Comparison of ENCODE assay signal across 31 cellular contexts in the genomic region with DNA sequence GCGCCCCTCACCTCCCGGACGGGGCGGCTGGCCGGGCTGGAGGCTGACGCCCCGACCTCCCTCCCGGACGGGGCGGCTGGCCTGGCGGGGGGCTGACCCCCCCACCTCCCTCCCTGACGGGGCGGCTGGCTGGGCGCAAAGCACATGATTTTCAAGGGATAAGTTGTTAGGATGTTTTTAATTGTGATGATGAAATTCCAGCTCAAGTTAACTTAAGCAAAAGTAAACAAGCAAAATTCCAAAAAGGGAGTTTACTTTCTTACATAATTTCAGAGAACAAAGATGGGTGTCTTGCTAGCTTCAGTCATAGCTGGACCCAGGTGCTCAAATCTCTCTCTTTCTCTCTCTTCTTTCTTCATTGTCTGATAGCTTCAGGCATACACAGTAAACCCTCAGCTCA. TPM values are rescaled to one million over a fixed set of nuclear protein-coding genes. Genes with fewer than 3 reads are reported as not detected.
DNase-seq lines count a peak whose midpoint lies in the region; ATAC-seq, FAIRE-seq and TF ChIP-seq lines count a peak whose summit lies in the region.
"Had no signal": no experiment of that assay in that cellular context is flagged by ENCODE, and none has a peak within 500 bp of the region (broad histone marks: within the 10 kb centered on the region; RNA-seq: fewer than 3 reads in every experiment).

No MANE protein-coding gene starts in this region.

- H3K36me3 Mint-ChIP-seq in neural progenitor cell: peaks cover 2% of the 10 kb centered on the region

- H3K4me1 ChIP-seq in A549: peaks cover 64% of the 10 kb centered on the region
- H3K4me1 ChIP-seq in PC-3 (ENCODE audit: insufficient read depth, low read length): peaks cover 40% of the 10 kb centered on the region
- H3K4me1 ChIP-seq in neural progenitor cell: peaks cover 5% of the 10 kb centered on the region
- H3K4me1 ChIP-seq: BE2C, gastroesophageal sphincter had no signal

- no peak overlapping the region for H3K4me3 Mint-ChIP-seq in neural progenitor cell
- H3K4me3 Mint-ChIP-seq: activated CD4-positive, alpha-beta T cell treated with anti-CD3 and anti-CD28 coated beads, Interleukin-2, amount 10 ng/mL, durations not matched to agents 24 days and 14 days; activated T-cell treated with anti-CD3 and anti-CD28 coated beads, Interleukin-2, amount 50 U/mL, for 4 hours; CD8-positive, alpha-beta memory T cell; dendritic cell treated with granulocyte-macrophage colony-stimulating factor and Interleukin-4, amounts not matched to agents 40 ng/mL and 50 ng/mL, for 4 days; nephron progenitor cell; stimulated activated naive CD8-positive, alpha-beta T cell treated with anti-CD3 and anti-CD28 coated beads, Interleukin-15, Interleukin-2, amounts not matched to agents 100 ng/mL and 50 ng/mL, for 24 hours had no signal

- peak overlapping the region; percentile 83 for H3K27ac Mint-ChIP-seq in neural progenitor cell
- H3K27ac Mint-ChIP-seq: activated CD4-positive, alpha-beta T cell treated with anti-CD3 and anti-CD28 coated beads, Interleukin-2, amount 10 ng/mL, durations not matched to agents 24 days and 14 days; dendritic cell treated with granulocyte-macrophage colony-stimulating factor and Interleukin-4, amounts not matched to agents 40 ng/mL and 50 ng/mL, for 4 days; nephron progenitor cell; stimulated activated naive CD8-positive, alpha-beta T cell treated with anti-CD3 and anti-CD28 coated beads, Interleukin-15, Interleukin-2, amounts not matched to agents 100 ng/mL and 50 ng/mL, for 24 hours had no signal

- TF ChIP-seq CTCF in A549 (IDR thresholded peaks at IDR 0.05) (no peak), PC-3 (conservative IDR thresholded peaks at IDR 0.05; ENCODE audit: low read depth, low read length) (no peak), fibroblast of mammary gland (conservative IDR thresholded peaks at IDR 0.05; ENCODE audit: control insufficient read depth, insufficient read depth, low read depth, low read length) (no peak), neural progenitor cell (IDR thresholded peaks at IDR 0.05) (no peak)

- TF ChIP-seq EP300 in A549 (IDR thresholded peaks at IDR 0.05): no peak

- peaks cover 11% of the 10 kb centered on the region for H3K27me3 Mint-ChIP-seq in neural progenitor cell (ENCODE audit: insufficient read depth, low read depth)
- H3K27me3 Mint-ChIP-seq: stimulated activated naive CD8-positive, alpha-beta T cell treated with anti-CD3 and anti-CD28 coated beads, Interleukin-15, Interleukin-2, amounts not matched to agents 100 ng/mL and 50 ng/mL, for 24 hours had no signal

- H3K4me2 ChIP-seq in A549 (peak overlapping the region; percentile 52), PC-3 (ENCODE audit: low read length) (no peak overlapping the region), neural progenitor cell (no peak overlapping the region)
- H3K4me2 ChIP-seq: hepatocyte had no signal

- H3K79me2 ChIP-seq in PC-3 (ENCODE audit: low read length): no peaks in the 10 kb centered on the region
- H3K79me2 ChIP-seq in neural progenitor cell (ENCODE audit: low read depth): no peaks in the 10 kb centered on the region
- H3K79me2 ChIP-seq: hepatocyte had no signal

- H4K20me1 ChIP-seq in PC-3 (ENCODE audit: low read length) (no peaks in the 10 kb centered on the region), neural progenitor cell (ENCODE audit: low read depth) (no peaks in the 10 kb centered on the region)

- peak overlapping the region; percentile 71 to 83 for H3K27ac ChIP-seq in A549
- H3K27ac ChIP-seq in PC-3 (ENCODE audit: low read length): no peak overlapping the region
- no peak overlapping the region for H3K27ac ChIP-seq in neural progenitor cell
- H3K27ac ChIP-seq: esophagus muscularis mucosa, gastroesophageal sphincter, hepatocyte, ovary, right atrium auricular region, thoracic aorta, WERI-Rb-1 had no signal

- POLR2A ChIA-PET in A549 (lab: Yijun Ruan, JAX): no interaction called here
- POLR2A ChIA-PET in PC-3 (lab: Charles Lee; ENCODE audit: unreplicated experiment): interaction anchor here (0.5 kb wide), 1 partner anchor 53 kb away, joined by 10 read pairs; a partner anchor contains a TSS

- no peak for FAIRE-seq in A549 (lab: Jason Lieb, UNC)
- FAIRE-seq: GM18507, H54 had no signal

- H3K27me3 ChIP-seq in PC-3 (ENCODE audit: low read length) (no peaks in the 10 kb centered on the region), neural progenitor cell (no peaks in the 10 kb centered on the region)
- H3K27me3 ChIP-seq: BE2C, hepatocyte, ovary, right atrium auricular region, spleen had no signal

- peaks cover 9% of the 10 kb centered on the region for H3K9me3 Mint-ChIP-seq in neural progenitor cell
- H3K9me3 Mint-ChIP-seq: activated CD4-positive, alpha-beta T cell treated with anti-CD3 and anti-CD28 coated beads, Interleukin-2, amount 10 ng/mL, durations not matched to agents 24 days and 14 days; CD8-positive, alpha-beta memory T cell; dendritic cell treated with granulocyte-macrophage colony-stimulating factor and Interleukin-4, amounts not matched to agents 40 ng/mL and 50 ng/mL, for 4 days had no signal

- no peaks in the 10 kb centered on the region for H3K9me2 ChIP-seq in PC-3 (replicated peaks; ENCODE audit: low read length)

- no peak overlapping the region for H2AFZ ChIP-seq in PC-3 (ENCODE audit: low read length)
- H2AFZ ChIP-seq in neural progenitor cell (replicated peaks): no peak overlapping the region
- H2AFZ ChIP-seq: hepatocyte had no signal

- no peak for TF ChIP-seq RAD21 in A549 (conservative IDR thresholded peaks at IDR 0.05 in 1 of 2, IDR thresholded peaks at IDR 0.05 in 1 of 2)

- no peak for TF ChIP-seq POLR2A in A549 (IDR thresholded peaks at IDR 0.05; ENCODE audit: low read length)

- peaks cover 11% of the 10 kb centered on the region; the same call in 2 of the 3 replicates for H3K9me3 ChIP-seq in A549
- H3K9me3 ChIP-seq in PC-3 (ENCODE audit: low read length): no peaks in the 10 kb centered on the region
- H3K9me3 ChIP-seq in neural progenitor cell (ENCODE audit: low read depth): no peaks in the 10 kb centered on the region
- H3K9me3 ChIP-seq: BE2C, esophagus muscularis mucosa, gastroesophageal sphincter, ovary, right atrium auricular region, spleen, thoracic aorta had no signal

- no peaks in the 10 kb centered on the region for H3K36me3 ChIP-seq in PC-3 (ENCODE audit: low read depth, low read length)
- no peaks in the 10 kb centered on the region for H3K36me3 ChIP-seq in neural progenitor cell
- H3K36me3 ChIP-seq: BE2C, esophagus muscularis mucosa, gastroesophageal sphincter, ovary, right atrium auricular region, spleen, thoracic aorta, WERI-Rb-1 had no signal

- ATAC-seq in A549 (no peak), PC-3 (no peak)
- ATAC-seq: activated T-cell treated with anti-CD3 and anti-CD28 coated beads, Interleukin-2, amount 50 U/mL, for 4 hours; gastroesophageal sphincter; Panc1 had no signal

- no TSS peak for BruUV-seq in PC-3 (replicated peaks; lab: Mats Ljungman, UMichigan)

- no peak for DNase-seq in A549 (ENCODE audit: low read depth in 1 of 2, low spot score in 1 of 2)
- peak; percentile 24 for DNase-seq in PC-3
- peak; percentile 12 for DNase-seq in fibroblast of mammary gland (ENCODE audit: low read depth)
- no peak for DNase-seq in neural progenitor cell (ENCODE audit: low spot score)
- no peak for DNase-seq in stimulated activated CD4-positive, alpha-beta T cell treated with anti-CD3 and anti-CD28 coated beads, Interleukin-4, amount 100 ng/mL, for 1 hour
- no peak for DNase-seq in retina
- no peak for DNase-seq in activated T-cell treated with anti-CD3 and anti-CD28 coated beads for 4 hours
- no peak for DNase-seq in NCI-H1105 treated with DMSO at 0.1 percent for 48 hours (lab: John Stamatoyannopoulos, UW)
- DNase-seq: activated CD4-positive, alpha-beta T cell treated with anti-CD3 and anti-CD28 coated beads, Interleukin-2, amount 10 ng/mL, durations not matched to agents 24 days and 14 days; activated T-cell treated with anti-CD3 and anti-CD28 coated beads, Interleukin-2, amount 50 U/mL, for 4 hours; BE2C; CD8-positive, alpha-beta memory T cell; NCI-H146; nephron progenitor cell; ovary; SHP77 treated with DMSO at 0.1 percent for 48 hours; spleen; stimulated activated CD4-positive, alpha-beta T cell treated with anti-CD3 and anti-CD28 coated beads, Interleukin-2, amount 100 ng/mL, for 24 hours; stimulated activated CD8-positive, alpha-beta memory T cell treated with anti-CD3 and anti-CD28 coated beads, Interleukin-4, amount 100 ng/mL, for 48 hours; T-helper 9 cell; WERI-Rb-1 had no signal

- no peak overlapping the region for H3K4me3 ChIP-seq in A549
- no peak overlapping the region for H3K4me3 ChIP-seq in PC-3 (ENCODE audit: low read length)
- no peak overlapping the region for H3K4me3 ChIP-seq in fibroblast of mammary gland (ENCODE audit: control insufficient read depth, low read depth, low read length)
- H3K4me3 ChIP-seq in neural progenitor cell: no peak overlapping the region
- H3K4me3 ChIP-seq: esophagus muscularis mucosa, gastroesophageal sphincter, hepatocyte, ovary, right atrium auricular region, spleen, thoracic aorta had no signal

- CTCF ChIA-PET in A549 (lab: Yijun Ruan, JAX) (interaction anchor here (0.9 to 1.6 kb wide), 6 partner anchors 8 to 198 kb away, joined by 3 to 9 read pairs (median 4); a partner anchor contains a TSS), PC-3 (lab: Charles Lee) (no interaction called here)

- intact Hi-C loops in PC-3 (cut with micrococcal nuclease): no loop called here

- H3K9ac ChIP-seq in PC-3 (ENCODE audit: low read length) (no peak overlapping the region), neural progenitor cell (no peak overlapping the region)

- H3K4me1 Mint-ChIP-seq in neural progenitor cell: peaks cover 29% of the 10 kb centered on the region
- H3K4me1 Mint-ChIP-seq: activated CD4-positive, alpha-beta T cell treated with anti-CD3 and anti-CD28 coated beads, Interleukin-2, amount 10 ng/mL, durations not matched to agents 24 days and 14 days had no signal

- H3F3A ChIP-seq in PC-3 (ENCODE audit: low read length, unreplicated experiment) (peaks cover 6% of the 10 kb centered on the region), neural progenitor cell (ENCODE audit: low read depth) (peaks cover 5% of the 10 kb centered on the region)

- 29% methylated on average over 3 of the region's 14 CpGs for WGBS in A549 (ENCODE audit: missing lambda C conversion rate)

RNA-seq across cellular contexts. Expression of a gene that starts 33.6 kb away (rescaled TPM):
- 13.0 and 15.2 TPM in 2 replicates for polyA plus RNA-seq in A549 (2011; rRNA removed)
- polyA plus RNA-seq in A549 (2012; cell fraction: cytosol; rRNA removed): 13.8 and 17.7 TPM in 2 replicates
- polyA plus RNA-seq in A549 (2012; cell fraction: nucleus; rRNA removed): 18.7 and 19.9 TPM in 2 replicates
- 15.9 to 17.4 TPM (median 17.4 TPM) in 3 replicates for polyA plus RNA-seq in A549 (2017; fragmentation: RNase III; extraction: RNeasy Plus Mini Kit Qiagen cat#74134 plus additional on column Dnase treatment)
- polyA minus RNA-seq in A549 (2011; rRNA and poly(A)+ RNA removed): 18.1 and 20.0 TPM in 2 replicates
- total RNA-seq in PC-3 (2014; rRNA removed): 21.9 and 28.3 TPM in 2 replicates
- 15.7 and 28.0 TPM in 2 replicates for total RNA-seq in neural progenitor cell (ENCODE audit: low replicate concordance)

RNA-seq across cellular contexts. Expression of a gene that starts 53.0 kb away (rescaled TPM):
- polyA plus RNA-seq in A549 (2011; rRNA removed) (0.99 and 1.4 TPM in 2 replicates), A549 (2017; fragmentation: RNase III; extraction: RNeasy Plus Mini Kit Qiagen cat#74134 plus additional on column Dnase treatment) (0.77 to 0.92 TPM (median 0.80 TPM) in 3 replicates)
- polyA plus RNA-seq in A549 (2012; cell fraction: cytosol; rRNA removed): 1.3 and 2.0 TPM in 2 replicates
- polyA plus RNA-seq in A549 (2012; cell fraction: nucleus; rRNA removed): 3.2 and 4.7 TPM in 2 replicates
- polyA minus RNA-seq in A549 (2011; rRNA and poly(A)+ RNA removed): 0.83 and 1.0 TPM in 2 replicates
- total RNA-seq in PC-3 (2014; rRNA removed) (59.0 and 82.6 TPM in 2 replicates), neural progenitor cell (ENCODE audit: low replicate concordance) (0.88 and 2.8 TPM in 2 replicates)

Comparison
In these comparisons a context has a peak if more than half of its experiments do, and no peak if none do; other contexts are left out.
1. DNase-seq: peak in PC-3 (single experiment) and fibroblast of mammary gland (single experiment); none in A549 (0 of 2), neural progenitor cell (single experiment), stimulated activated CD4-positive, alpha-beta T cell treated with anti-CD3 and anti-CD28 coated beads, Interleukin-4, amount 100 ng/mL, for 1 hour (single experiment), retina (single experiment), activated T-cell treated with anti-CD3 and anti-CD28 coated beads for 4 hours (single experiment) and NCI-H1105 treated with DMSO at 0.1 percent for 48 hours (single experiment).
2. H3K27ac ChIP-seq: peak in A549 (2 of 2); none in PC-3 (single experiment) and neural progenitor cell (single experiment).
3. RNA of a gene that starts 53.0 kb away (total RNA-seq): 59.0 to 82.6 TPM in PC-3; 0.88 to 2.8 TPM in neural progenitor cell; every median in the first group is over 10 times any median in the second.